Comparison of ENCODE assay signal across 1 cellular context in the genomic region with DNA sequence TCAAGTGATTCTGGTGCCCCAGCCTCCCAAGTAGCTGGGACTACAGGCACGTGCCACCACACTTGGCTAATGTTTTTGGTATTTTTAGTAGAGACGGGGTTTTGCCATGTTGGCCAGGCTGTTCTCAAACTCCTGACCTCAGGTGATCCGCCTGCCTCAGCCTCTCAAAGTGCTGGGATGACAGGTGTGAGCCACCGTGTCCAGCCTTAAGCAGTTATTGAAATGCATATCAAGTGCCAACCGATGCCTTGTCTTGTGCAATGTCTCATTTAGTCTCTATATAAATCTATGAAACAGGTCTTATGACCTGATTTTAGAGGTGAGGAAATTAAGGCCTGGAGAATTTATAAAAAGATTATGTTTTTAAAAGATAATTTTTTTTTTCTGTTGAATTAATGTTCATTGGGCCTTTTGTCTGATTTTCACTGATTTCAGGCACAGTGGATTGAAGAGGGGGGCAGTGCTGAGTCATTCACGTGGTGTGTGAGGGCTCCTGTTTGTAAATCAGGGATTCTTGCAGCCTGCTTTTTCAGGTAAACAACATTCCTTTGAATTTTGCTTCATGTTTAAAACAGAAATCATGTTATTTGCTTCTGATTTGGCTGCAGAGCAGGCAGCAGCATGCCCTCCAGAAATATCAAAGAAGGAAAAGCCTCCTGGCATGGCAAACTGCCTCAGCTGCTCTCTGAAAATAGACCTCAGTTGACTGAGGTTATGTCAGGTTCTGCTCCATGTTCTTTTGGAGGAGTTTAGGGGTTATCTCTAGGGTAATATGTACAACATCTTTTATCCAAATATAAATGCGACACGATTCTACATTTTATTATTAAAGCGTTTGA.
TF ChIP-seq lines count a peak whose summit lies in the region.

No MANE protein-coding gene starts in this region.

TF ChIP-seq in H1, 55 proteins besides CTCF, POLR2A, EP300 and RAD21:
- TF ChIP-seq TAF1 (IDR thresholded peaks at IDR 0.05; ENCODE audit: low read depth, low read length) (no peak), PHF8 (conservative IDR thresholded peaks at IDR 0.05; ENCODE audit: low read depth, low read length) (no peak), BACH1 (IDR thresholded peaks at IDR 0.05; ENCODE audit: low read length) (peak; percentile 40; the same call in 1 of the 2 replicates), JUND (IDR thresholded peaks at IDR 0.05; ENCODE audit: low read length) (0 out of 2 replicates have a peak, but pooled peaks have one; percentile 36), ZNF274 (IDR thresholded peaks at IDR 0.05; ENCODE audit: borderline replicate concordance, extremely low read depth, low read length) (no peak), MAFK (IDR thresholded peaks at IDR 0.05; ENCODE audit: low read depth, low read length) (peak; percentile 57)
